Comparison of ENCODE assay signal across 8 cellular contexts in the genomic region with DNA sequence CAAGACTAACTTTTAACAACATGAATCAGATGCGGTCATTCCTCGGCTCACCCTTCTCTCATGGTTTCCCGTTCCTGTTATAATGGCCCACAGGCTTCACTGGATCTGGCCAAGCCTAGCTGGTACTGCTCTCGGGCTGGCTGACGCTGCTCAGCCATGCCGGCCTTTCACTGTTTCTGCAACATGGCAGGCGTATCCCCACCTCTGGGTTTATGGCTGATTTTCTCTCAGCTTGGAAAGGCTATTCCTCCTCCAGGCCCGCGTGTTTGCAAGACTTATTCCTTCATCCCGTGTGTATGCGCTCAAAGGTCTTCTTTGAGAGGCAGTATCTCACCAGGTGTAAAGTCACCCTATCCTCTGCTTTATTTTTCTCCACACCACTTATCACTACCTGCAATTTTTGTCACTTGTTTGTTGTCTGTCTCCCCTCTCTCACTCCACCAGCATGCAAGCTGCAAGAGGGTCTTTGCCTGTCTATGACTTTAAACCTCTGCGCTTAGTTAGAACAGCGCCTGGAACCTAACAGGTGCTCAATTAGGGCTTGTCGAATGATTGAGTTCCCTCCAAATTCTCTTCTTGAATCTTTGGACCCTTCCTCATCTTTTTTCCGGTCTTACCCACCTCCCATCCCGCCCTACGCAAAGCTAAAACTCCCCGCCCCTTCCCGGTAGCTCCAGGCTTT. TPM values are rescaled to one million over a fixed set of nuclear protein-coding genes. Genes with fewer than 3 reads are reported as not detected.
DNase-seq lines count a peak whose midpoint lies in the region; ATAC-seq and TF ChIP-seq lines count a peak whose summit lies in the region.

No MANE protein-coding gene starts in this region.

- POLR2A ChIA-PET in AG04449 (lab: Yijun Ruan, JAX): interaction anchor here (1.0 to 1.3 kb wide), 2 partner anchors 8 to 27 kb away, joined by 3 to 5 read pairs; no protein-coding TSS in a partner anchor

- no peaks in the 10 kb centered on the region for H3K9me3 ChIP-seq in duodenal mucosa (ENCODE audit: control insufficient read depth in 1 of 2, low read length in 2 of 2)

- no peak overlapping the region for H3K27ac ChIP-seq in duodenal mucosa (ENCODE audit: low read depth, low read length)

- DNase-seq in AG04449 (ENCODE audit: low read depth, low spot score): no peak
- DNase-seq in NCI-H146 treated with DMSO at 0.1 percent for 48 hours (lab: John Stamatoyannopoulos, UW; ENCODE audit: unreplicated experiment): peak; percentile 55
- DNase-seq in neural crest cell (ENCODE audit: low read depth, low spot score): peak; percentile 2
- no peak for DNase-seq in RPMI8226
- no peak for DNase-seq in activated gamma-delta T cell treated with Interleukin-2 at 50 U/mL for 16 hours
- no peak for DNase-seq in NCI-H1048 (lab: John Stamatoyannopoulos, UW)

- H3K4me1 Mint-ChIP-seq in neural crest cell: peaks cover 30% of the 10 kb centered on the region

- H3K9ac ChIP-seq in duodenal mucosa (ENCODE audit: low read depth in 1 of 2, low read length in 2 of 2): peak overlapping the region; percentile 52 to 65

- H3K27me3 Mint-ChIP-seq in neural crest cell (ENCODE audit: low read depth): no peaks in the 10 kb centered on the region

- H3K4me3 ChIP-seq in AG04449 (ENCODE audit: low read depth, low read length) (peak overlapping the region; percentile 53), duodenal mucosa (ENCODE audit: low read depth in 1 of 2, low read length in 2 of 2) (peak overlapping the region; percentile 72 to 84)

- H3K27ac Mint-ChIP-seq in neural crest cell (ENCODE audit: unreplicated experiment): peak overlapping the region; percentile 79

- peaks cover 2% of the 10 kb centered on the region for H3K36me3 Mint-ChIP-seq in neural crest cell (ENCODE audit: low read depth)

- peaks cover 35 to 40% of the 10 kb centered on the region in 2 donors for H3K4me1 ChIP-seq in duodenal mucosa (ENCODE audit: control insufficient read depth in 1 of 2, insufficient read depth in 2 of 2, low read length in 2 of 2)

- no peaks in the 10 kb centered on the region for H3K36me3 ChIP-seq in duodenal mucosa (ENCODE audit: control insufficient read depth in 1 of 2, insufficient read depth in 2 of 2, low read length in 2 of 2)

- no peaks in the 10 kb centered on the region for H3K9me3 Mint-ChIP-seq in neural crest cell

- CTCF ChIA-PET in AG04449 (lab: Yijun Ruan, JAX): interaction anchor here (1.1 to 2.3 kb wide), 3 partner anchors 9 to 111 kb away, joined by 3 to 13 read pairs (median 6); no protein-coding TSS in a partner anchor

- peak; percentile 5 for ATAC-seq in GM19463 (IDR thresholded peaks at IDR 0.05; ENCODE audit: unreplicated experiment)

- no peaks in the 10 kb centered on the region for H3K27me3 ChIP-seq in duodenal mucosa (ENCODE audit: control insufficient read depth in 1 of 2, insufficient read depth in 2 of 2, low read length in 2 of 2)

- TF ChIP-seq CTCF in AG04449 (IDR thresholded peaks at IDR 0.05; ENCODE audit: insufficient read depth, low read length, missing control alignments) (no peak), neural crest cell (conservative IDR thresholded peaks at IDR 0.05) (no peak)

- H3K4me3 Mint-ChIP-seq in neural crest cell: peak overlapping the region; percentile 91

RNA-seq across cellular contexts. Expression of a gene that starts 0.5 kb away (rescaled TPM):
- total RNA-seq in neural crest cell: 32.5 and 34.0 TPM in 2 replicates

Comparison
In these comparisons a context has a peak if more than half of its experiments do, and no peak if none do; other contexts are left out.
1. DNase-seq: peak in NCI-H146 treated with DMSO at 0.1 percent for 48 hours (single experiment) and neural crest cell (single experiment); none in AG04449 (single experiment), RPMI8226 (single experiment), activated gamma-delta T cell treated with Interleukin-2 at 50 U/mL for 16 hours (single experiment) and NCI-H1048 (single experiment).